In genomic region chr9:133121200-133122166, GRCh38 we compare ENCODE assay signal across 8 cellular contexts. TPM values are rescaled to one million over a fixed set of nuclear protein-coding genes. Genes with fewer than 3 reads are reported as not detected.
DNase-seq lines count a peak whose midpoint lies in the region; ATAC-seq and TF ChIP-seq lines count a peak whose summit lies in the region.

TSS of gene RALGDS (minus strand) at chr9:133121240. CDS start at chr9:133121154, 86 bp downstream.

- no peaks in the 10 kb centered on the region for H3K9me2 ChIP-seq in PC-3 (replicated peaks; ENCODE audit: low read length)

- H3K36me3 ChIP-seq in CD8-positive, alpha-beta memory T cell (ENCODE audit: insufficient read depth, low read length): no peaks in the 10 kb centered on the region
- no peaks in the 10 kb centered on the region for H3K36me3 ChIP-seq in HUES64 (ENCODE audit: insufficient read depth, low read length)
- no peaks in the 10 kb centered on the region for H3K36me3 ChIP-seq in PC-3 (ENCODE audit: low read depth, low read length)
- no peaks in the 10 kb centered on the region for H3K36me3 ChIP-seq in mucosa of descending colon (ENCODE audit: low read depth)

- H3K36me3 Mint-ChIP-seq in CD8-positive, alpha-beta memory T cell: peaks cover 0 to 25% (median 0%) of the 10 kb centered on the region in 3 donors

- H3K4me2 ChIP-seq in PC-3 (ENCODE audit: low read length): peak within 1 kb of the TSS; percentile 96

- H3K79me2 ChIP-seq in PC-3 (ENCODE audit: low read length): peaks cover 35% of the 10 kb centered on the region

- peak; percentile 85 to 93 (median 90) for DNase-seq in CD8-positive, alpha-beta memory T cell
- peak; percentile 78 for DNase-seq in PC-3
- peak; percentile 89 for DNase-seq in activated T-cell treated with anti-CD3 and anti-CD28 coated beads for 4 hours
- peak; percentile 55 for DNase-seq in epithelial cell of prostate (ENCODE audit: low read depth, low spot score)
- DNase-seq in mucosa of descending colon: peak; percentile 94 to 95 (median 95)
- peak; percentile 77 to 83 for DNase-seq in stimulated activated CD8-positive, alpha-beta memory T cell treated with anti-CD3 and anti-CD28 coated beads, Interleukin-4, amount 100 ng/mL, for 1 hour (ENCODE audit: low read depth in 2 of 2, low spot score in 1 of 2)

- H3K4me1 Mint-ChIP-seq in CD8-positive, alpha-beta memory T cell: peaks cover 60 to 95% (median 65%) of the 10 kb centered on the region in 3 donors

- CTCF ChIA-PET in CD8-positive, alpha-beta memory T cell (lab: Charles Lee): interaction anchor here (1.6 to 25.9 kb wide), 2 partner anchors 12 to 26 kb away, joined by 10 to 521 read pairs; no protein-coding TSS in a partner anchor
- CTCF ChIA-PET in PC-3 (lab: Charles Lee): no interaction called here

- H3K27me3 Mint-ChIP-seq in CD8-positive, alpha-beta memory T cell: no peaks in the 10 kb centered on the region

- H4K20me1 ChIP-seq in PC-3 (ENCODE audit: low read length): peaks cover 6% of the 10 kb centered on the region; the same call in 1 of the 2 replicates

- TF ChIP-seq CTCF in PC-3 (conservative IDR thresholded peaks at IDR 0.05; ENCODE audit: low read depth, low read length) (no peak), mucosa of descending colon (IDR thresholded peaks at IDR 0.05) (no peak)

- peak within 1 kb of the TSS; percentile 54 to 88 (median 78) for H3K4me3 Mint-ChIP-seq in CD8-positive, alpha-beta memory T cell

- H3K9ac ChIP-seq in HUES64 (ENCODE audit: low read depth, low read length) (peak within 1 kb of the TSS; percentile 84), PC-3 (ENCODE audit: low read length) (peak within 1 kb of the TSS; percentile 87)

- POLR2A ChIA-PET in CD8-positive, alpha-beta memory T cell (lab: Charles Lee): interaction anchor here (0.8 to 1.6 kb wide), 3 partner anchors 12 to 91 kb away, joined by 3 to 11 read pairs (median 3); partner anchors contain the start of gene GTF3C5
- POLR2A ChIA-PET in PC-3 (lab: Charles Lee; ENCODE audit: unreplicated experiment): interaction anchor here (1.1 kb wide), 1 partner anchor 14 kb away, joined by 7 read pairs; no protein-coding TSS in a partner anchor

- BruUV-seq in PC-3 (replicated peaks; lab: Mats Ljungman, UMichigan): no TSS peak

- ATAC-seq in GM21390 (IDR thresholded peaks at IDR 0.05; ENCODE audit: unreplicated experiment) (peak; percentile 62), PC-3 (peak; percentile 85), mucosa of descending colon (peak; percentile 88)

- no peaks in the 10 kb centered on the region for H3K9me3 ChIP-seq in CD8-positive, alpha-beta memory T cell (ENCODE audit: low read length)
- no peaks in the 10 kb centered on the region for H3K9me3 ChIP-seq in HUES64 (ENCODE audit: insufficient read depth, low read depth, low read length)
- no peaks in the 10 kb centered on the region for H3K9me3 ChIP-seq in PC-3 (ENCODE audit: low read length)
- H3K9me3 ChIP-seq in mucosa of descending colon: no peaks in the 10 kb centered on the region

- H2AFZ ChIP-seq in PC-3 (ENCODE audit: low read length): no peak within 1 kb of the TSS

- no peaks in the 10 kb centered on the region for H3F3A ChIP-seq in PC-3 (ENCODE audit: low read length, unreplicated experiment)

- intact Hi-C loops in PC-3 (cut with micrococcal nuclease): loop anchor here (2.0 kb wide), 1 partner anchor 27 kb away; no protein-coding TSS in a partner anchor
- intact Hi-C loops in mucosa of descending colon (cut with DNase I, micrococcal nuclease): no loop called here

- WGBS in HUES64: 15% methylated on average over 55 of the region's 56 CpGs

- no peaks in the 10 kb centered on the region for H3K27me3 ChIP-seq in CD8-positive, alpha-beta memory T cell (ENCODE audit: insufficient read depth, low read length, poor library complexity, severe bottlenecking)
- H3K27me3 ChIP-seq in HUES64 (ENCODE audit: insufficient read depth, low read length): peaks cover 33% of the 10 kb centered on the region
- no peaks in the 10 kb centered on the region for H3K27me3 ChIP-seq in PC-3 (ENCODE audit: low read length)

- H3K4me1 ChIP-seq in CD8-positive, alpha-beta memory T cell (ENCODE audit: insufficient read depth, low read length): peaks cover 61% of the 10 kb centered on the region
- peaks cover 14% of the 10 kb centered on the region; the same call in 1 of the 2 replicates for H3K4me1 ChIP-seq in HUES64 (ENCODE audit: insufficient read depth, low read length)
- H3K4me1 ChIP-seq in PC-3 (ENCODE audit: insufficient read depth, low read length): peaks cover 4% of the 10 kb centered on the region; the same call in 1 of the 2 replicates
- peaks cover 39% of the 10 kb centered on the region for H3K4me1 ChIP-seq in mucosa of descending colon (ENCODE audit: low read depth)

- H3K4me3 ChIP-seq in CD8-positive, alpha-beta memory T cell (ENCODE audit: low read length): peak within 1 kb of the TSS; percentile 53
- peak within 1 kb of the TSS; percentile 67 for H3K4me3 ChIP-seq in HUES64 (ENCODE audit: low read length)
- peak within 1 kb of the TSS; percentile 85 for H3K4me3 ChIP-seq in PC-3 (ENCODE audit: low read length)
- peak within 1 kb of the TSS; percentile 42 for H3K4me3 ChIP-seq in mucosa of descending colon

- no peaks in the 10 kb centered on the region for H3K9me3 Mint-ChIP-seq in CD8-positive, alpha-beta memory T cell

- H3K27ac ChIP-seq in CD8-positive, alpha-beta memory T cell (ENCODE audit: low read depth, low read length): peak within 1 kb of the TSS; percentile 75
- no peak within 1 kb of the TSS for H3K27ac ChIP-seq in HUES64 (ENCODE audit: low read depth, low read length)
- peak within 1 kb of the TSS; percentile 16; the same call in 1 of the 2 replicates for H3K27ac ChIP-seq in PC-3 (ENCODE audit: low read length)
- peak within 1 kb of the TSS; percentile 66 for H3K27ac ChIP-seq in epithelial cell of prostate

- peak within 1 kb of the TSS; percentile 95 to 100 (median 98) for H3K27ac Mint-ChIP-seq in CD8-positive, alpha-beta memory T cell

RNA-seq across cellular contexts. Expression of gene RALGDS, which starts in this region (rescaled TPM):
- total RNA-seq in CD8-positive, alpha-beta memory T cell: 10 to 100 TPM; 59.1 to 67.8 TPM
- polyA plus RNA-seq in CD8-positive, alpha-beta memory T cell: 78.0 TPM
- 16.8 TPM for polyA plus RNA-seq in HUES64 (2013, experiment 1 of 2)
- polyA plus RNA-seq in HUES64 (2013, experiment 2 of 2): 24.6 TPM
- total RNA-seq in PC-3 (2014; rRNA removed) (30.5 and 32.2 TPM in 2 replicates), mucosa of descending colon (10 to 100 TPM; 38.3 to 59.4 (median 44.2) TPM)
